Comparison of ENCODE assay signal across 26 cellular contexts in genomic region chr11:66240781-66241136, GRCh38. TPM values are rescaled to one million over a fixed set of nuclear protein-coding genes. Genes with fewer than 3 reads are reported as not detected.
DNase-seq lines count a peak whose midpoint lies in the region; ATAC-seq and TF ChIP-seq lines count a peak whose summit lies in the region.
"Had no signal": no experiment of that assay in that cellular context is flagged by ENCODE, and none has a peak within 500 bp of the region (broad histone marks: within the 10 kb centered on the region; RNA-seq: fewer than 3 reads in every experiment).

No MANE protein-coding gene starts in this region.

- peak overlapping the region; percentile 68 for H3K27ac Mint-ChIP-seq in activated T-helper 17 cell treated with anti-CD3 and anti-CD28 coated beads, Interleukin-2, amount 50 U/mL, for 72 hours
- H3K27ac Mint-ChIP-seq in nephron progenitor cell: peak overlapping the region; percentile 31

- H3K9me3 ChIP-seq in heart right ventricle (no peaks in the 10 kb centered on the region), breast epithelium (no peaks in the 10 kb centered on the region)
- H3K9me3 ChIP-seq: left ventricle myocardium inferior, SK-N-SH had no signal

- DNase-seq in Right ventricle myocardium inferior (ENCODE audit: missing footprints): peak; percentile 39
- no peak for DNase-seq in heart right ventricle
- DNase-seq in nephron progenitor cell: no peak
- no peak for DNase-seq in breast epithelium (ENCODE audit: low spot score in 2 of 2)
- DNase-seq in activated CD4-positive, alpha-beta T cell treated with anti-CD3 and anti-CD28 coated beads for 1 hour: no peak
- DNase-seq: ACHN; activated CD4-positive, alpha-beta T cell treated with anti-CD3 and anti-CD28 coated beads, Interleukin-2, amount 50 U/mL, for 1 hour; activated CD8-positive, alpha-beta memory T cell treated with anti-CD3 and anti-CD28 coated beads, Interleukin-2, amount 50 U/mL, for 48 hours; activated effector memory CD4-positive, alpha-beta T cell treated with Interleukin-2 at 50 U/mL for 16 hours; amygdala; IMR-90; left ventricle myocardium inferior; NCI-H1092 treated with DMSO at 0.1 percent for 48 hours; NCI-H2029 treated with DMSO at 0.1 percent for 48 hours; NCI-H2227 treated with DMSO at 0.1 percent for 48 hours; NCI-H748 treated with DMSO at 0.1 percent for 48 hours; SK-N-SH; stimulated activated CD4-positive, alpha-beta T cell treated with anti-CD3 and anti-CD28 coated beads, Interleukin-15, amount 100 ng/mL, for 24 hours had no signal

- peaks cover 0 to 11% (median 3%) of the 10 kb centered on the region in 9 donors for H3K4me1 ChIP-seq in heart right ventricle
- no peaks in the 10 kb centered on the region for H3K4me1 ChIP-seq in breast epithelium

- no peaks in the 10 kb centered on the region for H3K27me3 ChIP-seq in heart right ventricle
- no peaks in the 10 kb centered on the region for H3K27me3 ChIP-seq in breast epithelium

- H3K4me3 Mint-ChIP-seq in activated T-helper 17 cell treated with anti-CD3 and anti-CD28 coated beads, Interleukin-2, amount 50 U/mL, for 72 hours: no peak overlapping the region
- no peak overlapping the region for H3K4me3 Mint-ChIP-seq in nephron progenitor cell
- H3K4me3 Mint-ChIP-seq: nephron had no signal

- H3K27ac ChIP-seq in heart right ventricle: no peak overlapping the region
- no peak overlapping the region for H3K27ac ChIP-seq in breast epithelium
- H3K27ac ChIP-seq: left ventricle myocardium inferior had no signal

- TF ChIP-seq CTCF in heart right ventricle (IDR thresholded peaks at IDR 0.05): no peak
- TF ChIP-seq CTCF in nephron progenitor cell (IDR thresholded peaks at IDR 0.05): no peak
- TF ChIP-seq CTCF in breast epithelium (IDR thresholded peaks at IDR 0.05): no peak

- intact Hi-C loops in Right ventricle myocardium inferior (cut with DNase I) (no loop called here), heart right ventricle (cut with DNase I) (loop anchor here in 1 of 10 donors (5.0 kb wide), 1 partner anchor 48 kb away; no protein-coding TSS in a partner anchor), breast epithelium (cut with DNase I; ENCODE audit: low total_unique reads) (no loop called here)

- H3K4me1 Mint-ChIP-seq in activated T-helper 17 cell treated with anti-CD3 and anti-CD28 coated beads, Interleukin-2, amount 50 U/mL, for 72 hours: no peaks in the 10 kb centered on the region
- H3K4me1 Mint-ChIP-seq in nephron progenitor cell: peaks cover 6% of the 10 kb centered on the region

- no peak for ATAC-seq in Right ventricle myocardium inferior
- ATAC-seq in heart right ventricle: no peak
- no peak for ATAC-seq in activated T-helper 17 cell treated with anti-CD3 and anti-CD28 coated beads, Interleukin-2, amount 50 U/mL, for 72 hours (replicated peaks)
- ATAC-seq in HG02852 (IDR thresholded peaks at IDR 0.05; ENCODE audit: unreplicated experiment): no peak
- no peak for ATAC-seq in GM19324 (IDR thresholded peaks at IDR 0.05; ENCODE audit: low FRiP score, unreplicated experiment)
- ATAC-seq: sciatic nerve had no signal

- 88 to 94% methylated on average over 9 of the region's 9 CpGs for WGBS in heart right ventricle, 2 donors

- H3K36me3 ChIP-seq in heart right ventricle (peaks cover 0 to 97% (median 39%) of the 10 kb centered on the region in 9 donors), breast epithelium (no peaks in the 10 kb centered on the region)

- H3K4me3 ChIP-seq in heart right ventricle: no peak overlapping the region
- H3K4me3 ChIP-seq in breast epithelium: no peak overlapping the region
- H3K4me3 ChIP-seq: left ventricle myocardium inferior had no signal

- no peaks in the 10 kb centered on the region for H3K9me3 Mint-ChIP-seq in activated T-helper 17 cell treated with anti-CD3 and anti-CD28 coated beads, Interleukin-2, amount 50 U/mL, for 72 hours
- no peaks in the 10 kb centered on the region for H3K9me3 Mint-ChIP-seq in nephron progenitor cell
- H3K9me3 Mint-ChIP-seq: nephron had no signal

- TF ChIP-seq POLR2A in breast epithelium (IDR thresholded peaks at IDR 0.05): no peak

- H3K27me3 Mint-ChIP-seq in activated T-helper 17 cell treated with anti-CD3 and anti-CD28 coated beads, Interleukin-2, amount 50 U/mL, for 72 hours: no peaks in the 10 kb centered on the region
- no peaks in the 10 kb centered on the region for H3K27me3 Mint-ChIP-seq in nephron progenitor cell (ENCODE audit: low read depth, poor library complexity)

- peaks cover 70% of the 10 kb centered on the region for H3K36me3 Mint-ChIP-seq in activated T-helper 17 cell treated with anti-CD3 and anti-CD28 coated beads, Interleukin-2, amount 50 U/mL, for 72 hours (ENCODE audit: low read depth)
- H3K36me3 Mint-ChIP-seq in nephron progenitor cell (ENCODE audit: low read depth): peaks cover 6% of the 10 kb centered on the region

RNA-seq across cellular contexts. Expression of gene KLC2, which starts 16.7 kb away (rescaled TPM):
- 35.3 TPM for total RNA-seq in Right ventricle myocardium inferior
- 10 to 100 TPM; 24.4 to 46.8 (median 33.4) TPM for total RNA-seq in heart right ventricle
- 10 to 100 TPM; 36.1 to 36.3 TPM for polyA plus RNA-seq in heart right ventricle
- 10 to 100 TPM; 38.3 to 45.2 TPM for total RNA-seq in activated T-helper 17 cell treated with anti-CD3 and anti-CD28 coated beads, Interleukin-2, amount 50 U/mL, for 72 hours
- 10 to 100 TPM; 13.2 to 15.4 (median 14.1) TPM for total RNA-seq in breast epithelium

RNA-seq across cellular contexts. Expression of gene RAB1B, which starts 27.7 kb away (rescaled TPM):
- 125 TPM for total RNA-seq in Right ventricle myocardium inferior
- 100 to 1,000 TPM; 117 to 153 (median 132) TPM for total RNA-seq in heart right ventricle
- polyA plus RNA-seq in heart right ventricle: 100 to 1,000 TPM; 129 to 132 TPM
- total RNA-seq in activated T-helper 17 cell treated with anti-CD3 and anti-CD28 coated beads, Interleukin-2, amount 50 U/mL, for 72 hours: 100 to 1,000 TPM; 116 to 178 TPM
- 10 to 100 TPM; 87.2 to 99.4 (median 98.2) TPM for total RNA-seq in breast epithelium

RNA-seq across cellular contexts. Expression of gene CNIH2, which starts 37.2 kb away (rescaled TPM):
- total RNA-seq in Right ventricle myocardium inferior (not detected), heart right ventricle (under 1 TPM in 3 of 10 donors, not detected in 7; 0.45 to 0.57 (median 0.49) TPM), breast epithelium (under 1 TPM in 1 of 3 donors, not detected in 2; 0.48 TPM)
- under 1 TPM; 0.06 to 0.44 TPM for polyA plus RNA-seq in heart right ventricle
- total RNA-seq in activated T-helper 17 cell treated with anti-CD3 and anti-CD28 coated beads, Interleukin-2, amount 50 U/mL, for 72 hours: 1 to 10 TPM; 3.9 to 5.0 TPM
- total RNA-seq: left ventricle myocardium inferior had no signal

RNA-seq across cellular contexts. Expression of gene YIF1A, which starts 48.2 kb away (rescaled TPM):
- total RNA-seq in Right ventricle myocardium inferior (48.7 TPM), heart right ventricle (10 to 100 TPM; 38.3 to 75.0 (median 51.9) TPM), breast epithelium (10 to 100 TPM; 56.8 to 61.4 (median 57.7) TPM)
- 100 to 1,000 TPM in 1 of 2 donors, 10 to 100 TPM in 1; 54.9 to 168 TPM for polyA plus RNA-seq in heart right ventricle
- total RNA-seq in activated T-helper 17 cell treated with anti-CD3 and anti-CD28 coated beads, Interleukin-2, amount 50 U/mL, for 72 hours: 10 to 100 TPM; 41.2 to 68.3 TPM

RNA-seq across cellular contexts. Expression of gene TMEM151A, which starts 50.9 kb away (rescaled TPM):
- total RNA-seq in Right ventricle myocardium inferior (0.14 TPM), heart right ventricle (under 1 TPM in 4 of 10 donors, not detected in 6; 0.17 to 0.24 (median 0.20) TPM), breast epithelium (1 to 10 TPM in 1 of 3 donors, under 1 TPM in 2; 0.16 to 1.6 (median 0.33) TPM)
- under 1 TPM in 1 of 2 donors, not detected in 1; 0.10 TPM for polyA plus RNA-seq in heart right ventricle
- total RNA-seq in activated T-helper 17 cell treated with anti-CD3 and anti-CD28 coated beads, Interleukin-2, amount 50 U/mL, for 72 hours: not detected
- total RNA-seq: IMR-90; left ventricle myocardium inferior; RPMI7951; T-helper 2 cell treated with Interferon-gamma antibody and Interleukin-4, amounts not matched to agents 100 ng/mL and 5 ng/mL, for 36 hours; ureter had no signal
